Comparison of ENCODE assay signal across 8 cellular contexts in the genomic region with DNA sequence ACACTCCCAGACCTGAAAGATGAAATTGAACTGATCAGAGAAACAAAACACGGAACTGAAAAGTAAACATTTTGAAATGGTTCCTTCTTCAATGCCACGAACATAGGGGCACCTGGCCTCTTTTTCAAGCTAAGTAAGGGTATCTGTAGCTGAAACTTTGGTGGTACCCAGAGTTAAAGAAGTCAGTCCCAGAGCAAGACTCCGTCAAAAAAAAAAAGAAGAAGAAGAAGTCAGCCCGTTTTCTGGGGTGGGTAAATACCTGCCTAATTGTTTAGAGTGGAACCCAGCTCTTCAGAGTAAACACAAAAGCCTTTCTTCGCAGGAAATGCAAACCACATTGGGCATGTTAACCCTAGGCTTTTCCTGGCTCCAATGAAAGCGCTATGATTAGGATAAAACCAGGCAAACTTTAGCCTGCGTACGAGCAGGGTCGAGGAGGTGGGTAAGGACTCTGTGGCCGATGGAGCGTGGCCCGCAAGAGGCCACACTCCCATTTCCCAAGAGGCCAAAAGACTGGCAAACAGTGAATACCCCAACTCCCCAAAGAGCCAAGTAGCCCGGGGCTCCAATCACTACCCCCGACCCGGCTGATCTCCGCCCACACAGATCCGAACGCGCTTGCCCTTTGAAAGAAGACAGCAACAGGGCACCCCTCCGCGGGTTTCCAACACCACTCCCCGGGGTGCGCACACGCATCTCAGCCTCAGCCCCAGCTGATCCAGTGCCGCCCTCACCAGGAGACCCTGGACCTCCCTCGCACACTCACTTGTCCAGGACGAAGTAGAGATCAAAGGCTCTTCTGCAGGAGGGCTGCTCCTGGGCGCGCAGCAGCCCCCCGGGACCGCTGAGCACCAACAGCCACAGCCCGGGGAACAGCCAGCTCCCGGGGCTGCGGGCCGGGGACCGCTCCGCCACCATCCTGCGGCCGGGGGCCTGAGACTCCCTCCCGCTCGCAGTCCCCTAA. TPM values are rescaled to one million over a fixed set of nuclear protein-coding genes. Genes with fewer than 3 reads are reported as not detected.
DNase-seq lines count a peak whose midpoint lies in the region; ATAC-seq and TF ChIP-seq lines count a peak whose summit lies in the region.

No MANE protein-coding gene starts in this region.

- peaks cover 64% of the 10 kb centered on the region for H3K4me1 Mint-ChIP-seq in T-helper 1 cell treated with Interleukin-12 subunit alpha and Interleukin-12 subunit beta and Interleukin-4 antibody, amounts not matched to agents 30 μg/mL and 1 μg/mL, for 36 hours (ENCODE audit: low read depth)

- peak overlapping the region; percentile 96 for H3K4me3 Mint-ChIP-seq in T-helper 1 cell treated with Interleukin-12 subunit alpha and Interleukin-12 subunit beta and Interleukin-4 antibody, amounts not matched to agents 30 μg/mL and 1 μg/mL, for 36 hours

- peak; percentile 61 for DNase-seq in COR-L47 (lab: John Stamatoyannopoulos, UW)
- DNase-seq in HT1080 (ENCODE audit: low read depth): peak; percentile 62
- DNase-seq in astrocyte of the cerebellum (ENCODE audit: low read depth): no peak
- DNase-seq in stimulated activated CD4-positive, alpha-beta T cell treated with anti-CD3 and anti-CD28 coated beads, Interleukin-12 subunit alpha, Interleukin-12 subunit beta, amount 100 ng/mL, for 4 hours: peak; percentile 46
- DNase-seq in NCI-H526 treated with DMSO at 0.1 percent for 48 hours (lab: John Stamatoyannopoulos, UW): no peak

- in situ Hi-C loops in astrocyte of the cerebellum (cut with HindIII; ENCODE audit: low sequenced_read_pairs): no loop called here

- TF ChIP-seq CTCF in astrocyte of the cerebellum (IDR thresholded peaks at IDR 0.05; ENCODE audit: low read depth, low read length, missing control alignments): no peak

- H3K4me3 ChIP-seq in astrocyte of the cerebellum (ENCODE audit: low read depth, low read length) (peak overlapping the region; percentile 91), iPS-18c (ENCODE audit: insufficient read depth, low read depth, low read length) (peak overlapping the region; percentile 74)

- H3K9me3 ChIP-seq in iPS-18c (ENCODE audit: control insufficient read depth, insufficient read depth, low read length): no peaks in the 10 kb centered on the region

- no peaks in the 10 kb centered on the region for H3K9me3 Mint-ChIP-seq in T-helper 1 cell treated with Interleukin-12 subunit alpha and Interleukin-12 subunit beta and Interleukin-4 antibody, amounts not matched to agents 30 μg/mL and 1 μg/mL, for 36 hours

- H3K27ac Mint-ChIP-seq in T-helper 1 cell treated with Interleukin-12 subunit alpha and Interleukin-12 subunit beta and Interleukin-4 antibody, amounts not matched to agents 30 μg/mL and 1 μg/mL, for 36 hours: peak overlapping the region; percentile 92

- H3K36me3 Mint-ChIP-seq in T-helper 1 cell treated with Interleukin-12 subunit alpha and Interleukin-12 subunit beta and Interleukin-4 antibody, amounts not matched to agents 30 μg/mL and 1 μg/mL, for 36 hours (ENCODE audit: low read depth): peaks cover 41% of the 10 kb centered on the region

- peak; percentile 33 for ATAC-seq in GM21381 (IDR thresholded peaks at IDR 0.05; ENCODE audit: unreplicated experiment)

- H3K27me3 Mint-ChIP-seq in T-helper 1 cell treated with Interleukin-12 subunit alpha and Interleukin-12 subunit beta and Interleukin-4 antibody, amounts not matched to agents 30 μg/mL and 1 μg/mL, for 36 hours (ENCODE audit: low read depth): no peaks in the 10 kb centered on the region

RNA-seq across cellular contexts. Expression of a gene that starts 1.1 kb away (rescaled TPM):
- 72.7 and 78.9 TPM in 2 replicates for total RNA-seq in HT1080 (2014; rRNA removed; shearing (Covaris generic))
- 83.7 and 99.4 TPM in 2 replicates for polyA plus RNA-seq in HT1080 (2015; cell fraction: cytosol; rRNA removed)
- 170 and 174 TPM in 2 replicates for polyA plus RNA-seq in HT1080 (2015; cell fraction: nucleus; rRNA removed)

Comparison
In these comparisons a context has a peak if more than half of its experiments do, and no peak if none do; other contexts are left out.
1. DNase-seq: peak in COR-L47 (single experiment), HT1080 (single experiment) and stimulated activated CD4-positive, alpha-beta T cell treated with anti-CD3 and anti-CD28 coated beads, Interleukin-12 subunit alpha, Interleukin-12 subunit beta, amount 100 ng/mL, for 4 hours (single experiment); none in astrocyte of the cerebellum (single experiment) and NCI-H526 treated with DMSO at 0.1 percent for 48 hours (single experiment).